Comparison of ENCODE assay signal across 17 cellular contexts in the genomic region with DNA sequence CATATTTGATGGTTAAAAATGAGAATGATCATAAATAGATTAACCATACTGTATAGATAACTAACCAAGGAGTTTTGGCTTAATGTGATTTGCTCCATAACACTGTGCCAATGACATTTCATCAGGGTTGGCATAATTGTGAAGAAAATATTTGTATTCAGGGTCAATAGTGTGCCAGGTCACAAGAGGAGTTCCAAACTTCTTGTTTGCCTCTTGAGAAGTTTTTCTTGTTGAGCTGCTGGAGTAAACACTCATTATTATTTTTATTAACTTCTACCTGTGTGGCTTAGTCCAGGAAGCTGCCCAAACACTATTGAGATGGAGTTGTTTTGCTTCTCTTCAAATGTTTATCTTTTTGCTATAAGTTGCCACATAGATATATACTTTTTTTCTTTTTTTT. TPM values are rescaled to one million over a fixed set of nuclear protein-coding genes. Genes with fewer than 3 reads are reported as not detected.
A peak's percentile ranks its signal among the peaks of the same experiment; 100 is the strongest.
DNase-seq lines count a peak whose midpoint lies in the region; ATAC-seq, FAIRE-seq and TF ChIP-seq lines count a peak whose summit lies in the region.
"Had no signal": no experiment of that assay in that cellular context is flagged by ENCODE, and none has a peak within 500 bp of the region (broad histone marks: within the 10 kb centered on the region; RNA-seq: fewer than 3 reads in every experiment).

No MANE protein-coding gene starts in this region.

- H3K4me1 Mint-ChIP-seq in activated naive CD4-positive, alpha-beta T cell treated with anti-CD3 and anti-CD28 coated beads, Interleukin-2, amount 10 ng/mL, durations not matched to agents 7 days and 5 days: peaks cover 69% of the 10 kb centered on the region
- peaks cover 58% of the 10 kb centered on the region for H3K4me1 Mint-ChIP-seq in activated T-helper 2 cell treated with anti-CD3 and anti-CD28 coated beads, Interferon-gamma antibody, Interleukin-2, Interleukin-4, amounts not matched to agents 10 μg/mL and 5 μg/mL and 100 μg/mL, durations not matched to agents 14 hours and 24 hours and 36 hours (ENCODE audit: low read depth)

- no peak overlapping the region for H3K4me3 Mint-ChIP-seq in activated naive CD4-positive, alpha-beta T cell treated with anti-CD3 and anti-CD28 coated beads, Interleukin-2, amount 10 ng/mL, durations not matched to agents 7 days and 5 days
- no peak overlapping the region for H3K4me3 Mint-ChIP-seq in activated T-helper 2 cell treated with anti-CD3 and anti-CD28 coated beads, Interferon-gamma antibody, Interleukin-2, Interleukin-4, amounts not matched to agents 10 μg/mL and 5 μg/mL and 100 μg/mL, durations not matched to agents 14 hours and 24 hours and 36 hours (ENCODE audit: low read depth)

- peaks cover 86% of the 10 kb centered on the region for H3K4me1 ChIP-seq in keratinocyte (ENCODE audit: control insufficient read depth, extremely low read depth, insufficient read depth, low read length)
- peaks cover 15 to 96% (median 90%) of the 10 kb centered on the region in 5 donors for H3K4me1 ChIP-seq in subcutaneous abdominal adipose tissue (ENCODE audit: control insufficient read depth in 5 of 5, insufficient read depth in 5 of 5, low read length in 5 of 5)

- DNase-seq in activated naive CD4-positive, alpha-beta T cell treated with anti-CD3 and anti-CD28 coated beads, Interleukin-2, amount 10 ng/mL, durations not matched to agents 7 days and 5 days: no peak
- no peak for DNase-seq in activated naive CD4-positive, alpha-beta T cell treated with anti-CD3 and anti-CD28 coated beads, Interleukin-2, amount 50 U/mL, for 16 hours
- DNase-seq in activated T-helper 2 cell treated with anti-CD3 and anti-CD28 coated beads, Interferon-gamma antibody, Interleukin-2, Interleukin-4, amounts not matched to agents 10 μg/mL and 5 μg/mL and 100 μg/mL, durations not matched to agents 14 hours and 24 hours and 36 hours (ENCODE audit: low spot score): no peak
- no peak for DNase-seq in keratinocyte (ENCODE audit: low read depth, low spot score)
- DNase-seq: activated CD8-positive, alpha-beta memory T cell treated with anti-CD3 and anti-CD28 coated beads, Interleukin-2, amount 50 U/mL, for 4 hours; DMS153; effector CD8-positive, alpha-beta T cell; NCI-H510A treated with DMSO at 0.1 percent for 48 hours; pancreas; RPMI8226; stimulated activated CD8-positive, alpha-beta memory T cell treated with anti-CD3 and anti-CD28 coated beads, Interleukin-4, amount 100 ng/mL, for 48 hours had no signal

- ATAC-seq in GM21619 (IDR thresholded peaks at IDR 0.05; ENCODE audit: unreplicated experiment) (no peak), HG02981 (IDR thresholded peaks at IDR 0.05; ENCODE audit: unreplicated experiment) (no peak), GM18861 (IDR thresholded peaks at IDR 0.05; ENCODE audit: unreplicated experiment) (no peak)
- ATAC-seq: K562, pancreas had no signal

- H3K4me3 ChIP-seq in keratinocyte (ENCODE audit: control insufficient read depth in 2 of 3, extremely low read depth in 1 of 3, insufficient read depth in 2 of 3, low read depth in 1 of 3, low read length in 3 of 3) (no peak overlapping the region), subcutaneous abdominal adipose tissue (ENCODE audit: low read depth in 1 of 5, low read length in 5 of 5) (peak overlapping the region in 1 of 5 donors; percentile 23)
- H3K4me3 ChIP-seq: ascending aorta, K562, pancreas had no signal

- H3K36me3 Mint-ChIP-seq in activated naive CD4-positive, alpha-beta T cell treated with anti-CD3 and anti-CD28 coated beads, Interleukin-2, amount 10 ng/mL, durations not matched to agents 7 days and 5 days: peaks cover 56% of the 10 kb centered on the region
- peaks cover 50% of the 10 kb centered on the region for H3K36me3 Mint-ChIP-seq in activated T-helper 2 cell treated with anti-CD3 and anti-CD28 coated beads, Interferon-gamma antibody, Interleukin-2, Interleukin-4, amounts not matched to agents 10 μg/mL and 5 μg/mL and 100 μg/mL, durations not matched to agents 14 hours and 24 hours and 36 hours (ENCODE audit: low read depth)

- peaks cover 97% of the 10 kb centered on the region for H3K79me2 ChIP-seq in keratinocyte (ENCODE audit: control insufficient read depth, insufficient read depth, low read length)

- TF ChIP-seq CTCF in keratinocyte (optimal IDR thresholded peaks at IDR 0.05 in 1 of 3, IDR thresholded peaks at IDR 0.05 in 1 of 3, conservative IDR thresholded peaks at IDR 0.05 in 1 of 3; ENCODE audit: extremely low read depth in 1 of 3, insufficient read depth in 2 of 3, low read length in 3 of 3): no peak

- H3K27ac ChIP-seq in keratinocyte (ENCODE audit: control insufficient read depth, insufficient read depth, low read length) (peak overlapping the region; percentile 98), subcutaneous abdominal adipose tissue (ENCODE audit: low read depth, low read length) (peak overlapping the region; percentile 88)

- no peak overlapping the region for H2AFZ ChIP-seq in keratinocyte (ENCODE audit: control insufficient read depth, low read length)

- no peaks in the 10 kb centered on the region for H3K27me3 Mint-ChIP-seq in activated naive CD4-positive, alpha-beta T cell treated with anti-CD3 and anti-CD28 coated beads, Interleukin-2, amount 10 ng/mL, durations not matched to agents 7 days and 5 days
- no peaks in the 10 kb centered on the region for H3K27me3 Mint-ChIP-seq in activated T-helper 2 cell treated with anti-CD3 and anti-CD28 coated beads, Interferon-gamma antibody, Interleukin-2, Interleukin-4, amounts not matched to agents 10 μg/mL and 5 μg/mL and 100 μg/mL, durations not matched to agents 14 hours and 24 hours and 36 hours (ENCODE audit: low read depth)

- CTCF ChIA-PET in activated naive CD4-positive, alpha-beta T cell treated with anti-CD3 and anti-CD28 coated beads, Interleukin-2, amount 10 ng/mL, durations not matched to agents 7 days and 5 days (lab: Charles Lee): interaction anchor here (1.0 to 8.2 kb wide), 3 partner anchors 13 to 122 kb away, joined by 4 to 72 read pairs (median 70); a partner anchor contains a TSS

- no peak for FAIRE-seq in keratinocyte (lab: Jason Lieb, UNC)
- FAIRE-seq: K562, pancreas had no signal

- intact Hi-C loops in activated T-helper 2 cell treated with anti-CD3 and anti-CD28 coated beads, Interferon-gamma antibody, Interleukin-2, Interleukin-4, amounts not matched to agents 10 μg/mL and 5 μg/mL and 100 μg/mL, durations not matched to agents 14 hours and 24 hours and 36 hours (cut with micrococcal nuclease): no loop called here

- no peaks in the 10 kb centered on the region for H3K9me3 ChIP-seq in keratinocyte (ENCODE audit: control insufficient read depth, low read depth, low read length)
- H3K9me3 ChIP-seq in subcutaneous abdominal adipose tissue (ENCODE audit: control insufficient read depth in 5 of 5, low read length in 5 of 5): no peaks in the 10 kb centered on the region
- H3K9me3 ChIP-seq: ascending aorta, pancreas had no signal

- H3K27ac Mint-ChIP-seq in activated naive CD4-positive, alpha-beta T cell treated with anti-CD3 and anti-CD28 coated beads, Interleukin-2, amount 10 ng/mL, durations not matched to agents 7 days and 5 days: peak overlapping the region; percentile 91
- peak overlapping the region; percentile 93 for H3K27ac Mint-ChIP-seq in activated T-helper 2 cell treated with anti-CD3 and anti-CD28 coated beads, Interferon-gamma antibody, Interleukin-2, Interleukin-4, amounts not matched to agents 10 μg/mL and 5 μg/mL and 100 μg/mL, durations not matched to agents 14 hours and 24 hours and 36 hours

- peaks cover under 1% of the 10 kb centered on the region for H4K20me1 ChIP-seq in keratinocyte (ENCODE audit: control insufficient read depth, extremely low read depth, insufficient read depth, low read length)

- no peaks in the 10 kb centered on the region for H3K9me1 ChIP-seq in keratinocyte (ENCODE audit: control insufficient read depth, extremely low read depth, insufficient read depth, low read length)

- H3K4me2 ChIP-seq in keratinocyte (ENCODE audit: control insufficient read depth, extremely low read depth, insufficient read depth, low read depth, low read length): peak overlapping the region; percentile 95

- H3K27me3 ChIP-seq in keratinocyte (ENCODE audit: control insufficient read depth, extremely low read depth, insufficient read depth, low read length): no peaks in the 10 kb centered on the region
- no peaks in the 10 kb centered on the region for H3K27me3 ChIP-seq in subcutaneous abdominal adipose tissue (ENCODE audit: control insufficient read depth in 5 of 5, insufficient read depth in 4 of 5, low read length in 5 of 5)
- H3K27me3 ChIP-seq: ascending aorta, pancreas had no signal

- no peak overlapping the region for H3K9ac ChIP-seq in keratinocyte (ENCODE audit: control insufficient read depth, extremely low read depth, insufficient read depth, low read length)
- H3K9ac ChIP-seq in subcutaneous abdominal adipose tissue (ENCODE audit: low read length in 5 of 5): peak overlapping the region in 3 of 5 donors; percentile 48 to 78 (median 64)

- no peaks in the 10 kb centered on the region for H3K9me3 Mint-ChIP-seq in activated naive CD4-positive, alpha-beta T cell treated with anti-CD3 and anti-CD28 coated beads, Interleukin-2, amount 10 ng/mL, durations not matched to agents 7 days and 5 days
- H3K9me3 Mint-ChIP-seq in activated T-helper 2 cell treated with anti-CD3 and anti-CD28 coated beads, Interferon-gamma antibody, Interleukin-2, Interleukin-4, amounts not matched to agents 10 μg/mL and 5 μg/mL and 100 μg/mL, durations not matched to agents 14 hours and 24 hours and 36 hours: no peaks in the 10 kb centered on the region

- dilution Hi-C loops in keratinocyte (cut with MboI; ENCODE audit: extremely low pct_ligation_motif_present, low sequenced_read_pairs): no loop called here

- H3K36me3 ChIP-seq in keratinocyte (ENCODE audit: control insufficient read depth in 2 of 2, extremely low read depth in 1 of 2, insufficient read depth in 2 of 2, low read length in 2 of 2) (peaks cover 11 to 48% of the 10 kb centered on the region in 2 experiments), subcutaneous abdominal adipose tissue (ENCODE audit: control insufficient read depth in 5 of 5, insufficient read depth in 5 of 5, low read length in 5 of 5) (peaks cover 0 to 20% (median 16%) of the 10 kb centered on the region in 5 donors)
- H3K36me3 ChIP-seq: pancreas had no signal

RNA-seq across cellular contexts. Expression of a gene that starts 7.5 kb away (rescaled TPM):
- total RNA-seq in activated T-helper 2 cell treated with anti-CD3 and anti-CD28 coated beads, Interferon-gamma antibody, Interleukin-2, Interleukin-4, amounts not matched to agents 10 μg/mL and 5 μg/mL and 100 μg/mL, durations not matched to agents 14 hours and 24 hours and 36 hours: 162 and 172 TPM in 2 replicates
- 75.0 to 168 TPM (median 84.4 TPM) in 3 replicates for polyA plus RNA-seq in keratinocyte
- 232 TPM for polyA plus RNA-seq in keratinocyte (2011; ENCODE audit: low read depth)
- polyA plus RNA-seq in keratinocyte (2011; cell fraction: cytosol; rRNA removed): 78.2 and 125 TPM in 2 replicates
- 171 and 172 TPM in 2 replicates for polyA plus RNA-seq in keratinocyte (2011; cell fraction: nucleus; rRNA removed)
- 165 and 219 TPM in 2 replicates for polyA plus RNA-seq in keratinocyte (2012; ENCODE audit: low replicate concordance)
- polyA minus RNA-seq in keratinocyte: 61.2 to 253 TPM (median 62.4 TPM) in 3 replicates
- 213 TPM for polyA minus RNA-seq in keratinocyte (2011; cell fraction: cytosol; rRNA and poly(A)+ RNA removed)
- 86.6 and 113 TPM in 2 replicates for polyA minus RNA-seq in keratinocyte (2011; cell fraction: nucleus; rRNA and poly(A)+ RNA removed)

RNA-seq across cellular contexts. Expression of a gene that starts 14.1 kb away (rescaled TPM):
- 68.4 and 71.5 TPM in 2 replicates for total RNA-seq in activated T-helper 2 cell treated with anti-CD3 and anti-CD28 coated beads, Interferon-gamma antibody, Interleukin-2, Interleukin-4, amounts not matched to agents 10 μg/mL and 5 μg/mL and 100 μg/mL, durations not matched to agents 14 hours and 24 hours and 36 hours
- 145 to 173 TPM (median 169 TPM) in 3 replicates for polyA plus RNA-seq in keratinocyte
- polyA plus RNA-seq in keratinocyte (2011; ENCODE audit: low read depth): 97.0 TPM
- 145 and 218 TPM in 2 replicates for polyA plus RNA-seq in keratinocyte (2011; cell fraction: cytosol; rRNA removed)
- polyA plus RNA-seq in keratinocyte (2011; cell fraction: nucleus; rRNA removed): 115 TPM in 2 replicates
- 105 and 147 TPM in 2 replicates for polyA plus RNA-seq in keratinocyte (2012; ENCODE audit: low replicate concordance)
- polyA minus RNA-seq in keratinocyte: 18.6 to 56.0 TPM (median 55.2 TPM) in 3 replicates
- polyA minus RNA-seq in keratinocyte (2011; cell fraction: cytosol; rRNA and poly(A)+ RNA removed): 210 TPM
- 24.0 and 30.9 TPM in 2 replicates for polyA minus RNA-seq in keratinocyte (2011; cell fraction: nucleus; rRNA and poly(A)+ RNA removed)

RNA-seq across cellular contexts. Expression of a gene that starts 38.4 kb away (rescaled TPM):
- not detected in 2 replicates for total RNA-seq in activated T-helper 2 cell treated with anti-CD3 and anti-CD28 coated beads, Interferon-gamma antibody, Interleukin-2, Interleukin-4, amounts not matched to agents 10 μg/mL and 5 μg/mL and 100 μg/mL, durations not matched to agents 14 hours and 24 hours and 36 hours
- polyA plus RNA-seq in keratinocyte: 0.09 to 0.28 TPM (median 0.23 TPM) in 3 replicates
- polyA plus RNA-seq in keratinocyte (2011; ENCODE audit: low read depth): 0.06 TPM
- 0.05 and 0.06 TPM in 2 replicates for polyA plus RNA-seq in keratinocyte (2011; cell fraction: cytosol; rRNA removed)
- polyA plus RNA-seq in keratinocyte (2011; cell fraction: nucleus; rRNA removed): 0.38 and 0.63 TPM in 2 replicates
- 0.18 and 0.39 TPM in 2 replicates for polyA plus RNA-seq in keratinocyte (2012; ENCODE audit: low replicate concordance)
- 0.06 to 1.1 TPM (median 0.30 TPM) in 3 replicates for polyA minus RNA-seq in keratinocyte
- polyA minus RNA-seq in keratinocyte (2011; cell fraction: cytosol; rRNA and poly(A)+ RNA removed): not detected
- 0.53 and 0.54 TPM in 2 replicates for polyA minus RNA-seq in keratinocyte (2011; cell fraction: nucleus; rRNA and poly(A)+ RNA removed)
